10 cellular contexts compared by ENCODE assay signal in the genomic region with DNA sequence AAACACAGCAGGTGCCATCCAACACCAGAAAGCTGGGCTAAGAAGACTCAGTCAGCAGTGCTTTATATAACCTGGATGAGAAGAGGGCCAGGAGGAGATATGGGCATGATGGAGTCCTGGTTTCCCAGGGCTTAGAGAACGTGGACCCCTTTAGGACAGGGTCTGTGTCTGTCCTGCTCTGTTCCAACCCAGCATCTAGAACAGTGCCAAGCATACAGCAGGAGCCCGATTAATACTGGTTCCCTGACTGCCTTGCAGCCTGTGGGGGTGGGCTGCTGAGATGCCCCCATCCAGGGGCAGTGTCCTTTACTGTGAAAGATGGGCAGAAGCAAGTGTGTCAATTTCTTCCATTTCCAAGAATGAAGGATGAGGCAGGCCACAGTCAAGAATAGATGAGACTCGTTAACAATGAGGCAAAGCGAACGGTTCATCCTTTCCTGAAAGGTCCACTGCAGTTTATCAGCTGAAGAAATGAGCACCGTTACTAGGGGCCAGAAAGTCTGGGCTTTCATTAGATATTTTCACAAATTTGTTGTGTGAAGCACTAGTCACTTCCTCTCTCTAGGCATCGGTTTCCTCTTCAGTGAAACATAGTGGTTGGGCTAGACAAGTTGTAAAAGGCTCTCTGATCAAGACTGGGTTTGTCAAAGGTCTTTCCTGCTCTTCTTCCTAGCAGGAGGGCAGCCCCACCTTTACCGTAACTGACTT.
DNase-seq lines count a peak whose midpoint lies in the region; ATAC-seq and TF ChIP-seq lines count a peak whose summit lies in the region.
"Had no signal": no experiment of that assay in that cellular context is flagged by ENCODE, and none has a peak within 500 bp of the region (broad histone marks: within the 10 kb centered on the region; RNA-seq: fewer than 3 reads in every experiment).

No MANE protein-coding gene starts in this region.

- peak in 1 of 7 experiments; percentile 59 for DNase-seq in CD8-positive, alpha-beta T cell
- DNase-seq in activated T-helper 2 cell treated with anti-CD3 and anti-CD28 coated beads, Interferon-gamma antibody, Interleukin-2, Interleukin-4, amounts not matched to agents 10 μg/mL and 5 μg/mL and 100 μg/mL, durations not matched to agents 14 hours and 24 hours and 36 hours (ENCODE audit: low spot score), result no peak
- DNase-seq in naive thymus-derived CD8-positive, alpha-beta T cell, result peak in 3 of 10 donors; percentile 40 to 53 (median 42)
- DNase-seq in esophagus squamous epithelium (lab: John Stamatoyannopoulos, UW), result no peak
- DNase-seq in chondrocyte (ENCODE audit: low spot score), result no peak
- DNase-seq in occipital lobe (lab: John Stamatoyannopoulos, UW), result no peak
- DNase-seq: NCI-H524 treated with DMSO at 0.1 percent for 48 hours had no signal

- intact Hi-C loops in CD8-positive, alpha-beta T cell (cut with DNase I, micrococcal nuclease), result no loop called here
- intact Hi-C loops in activated T-helper 2 cell treated with anti-CD3 and anti-CD28 coated beads, Interferon-gamma antibody, Interleukin-2, Interleukin-4, amounts not matched to agents 10 μg/mL and 5 μg/mL and 100 μg/mL, durations not matched to agents 14 hours and 24 hours and 36 hours (cut with micrococcal nuclease), result no loop called here
- intact Hi-C loops in esophagus squamous epithelium (cut with DNase I), result no loop called here

- CTCF ChIA-PET in CD8-positive, alpha-beta T cell (lab: Charles Lee), result interaction anchor here (1.0 to 2.1 kb wide), 5 partner anchors 11 to 141 kb away, joined by 3 to 7 read pairs (median 5); a partner anchor contains a TSS

- no peak for TF ChIP-seq POLR2A in esophagus squamous epithelium (IDR thresholded peaks at IDR 0.05)

- POLR2A ChIA-PET in CD8-positive, alpha-beta T cell (lab: Charles Lee), result interaction anchor here (1.0 to 1.2 kb wide), 2 partner anchors 15 to 46 kb away, joined by 3 to 4 read pairs; no protein-coding TSS in a partner anchor
- POLR2A ChIA-PET in naive thymus-derived CD8-positive, alpha-beta T cell (lab: Charles Lee), result interaction anchor here (0.7 to 1.2 kb wide), 2 partner anchors 11 to 105 kb away, joined by 3 read pairs; no protein-coding TSS in a partner anchor

- peak; percentile 84 for ATAC-seq in CD8-positive, alpha-beta T cell
- peak; percentile 83 to 85 for ATAC-seq in naive thymus-derived CD8-positive, alpha-beta T cell
- ATAC-seq in HG03565 (IDR thresholded peaks at IDR 0.05; ENCODE audit: unreplicated experiment), result no peak

- peak overlapping the region; percentile 14 for H3K27ac ChIP-seq in CD8-positive, alpha-beta T cell (ENCODE audit: low read depth, low read length)
- H3K27ac ChIP-seq in esophagus squamous epithelium, result peak overlapping the region in 2 of 4 donors; percentile 11 to 21

- peak overlapping the region; percentile 49 for H3K4me3 Mint-ChIP-seq in CD8-positive, alpha-beta T cell
- H3K4me3 Mint-ChIP-seq in IgD-negative memory B cell (peak overlapping the region in 2 of 4 donors; percentile 78 to 81), chondrocyte (ENCODE audit: unreplicated experiment) (no peak overlapping the region)
- H3K4me3 Mint-ChIP-seq in activated T-helper 2 cell treated with anti-CD3 and anti-CD28 coated beads, Interferon-gamma antibody, Interleukin-2, Interleukin-4, amounts not matched to agents 10 μg/mL and 5 μg/mL and 100 μg/mL, durations not matched to agents 14 hours and 24 hours and 36 hours (ENCODE audit: low read depth), result no peak overlapping the region
- peak overlapping the region in 8 of 10 donors; percentile 36 to 78 (median 60) for H3K4me3 Mint-ChIP-seq in naive thymus-derived CD8-positive, alpha-beta T cell

- no peaks in the 10 kb centered on the region for H3K36me3 Mint-ChIP-seq in CD8-positive, alpha-beta T cell
- H3K36me3 Mint-ChIP-seq in IgD-negative memory B cell (peaks cover 4% of the 10 kb centered on the region), chondrocyte (ENCODE audit: low read depth) (no peaks in the 10 kb centered on the region)
- no peaks in the 10 kb centered on the region for H3K36me3 Mint-ChIP-seq in activated T-helper 2 cell treated with anti-CD3 and anti-CD28 coated beads, Interferon-gamma antibody, Interleukin-2, Interleukin-4, amounts not matched to agents 10 μg/mL and 5 μg/mL and 100 μg/mL, durations not matched to agents 14 hours and 24 hours and 36 hours (ENCODE audit: low read depth)
- H3K36me3 Mint-ChIP-seq in naive thymus-derived CD8-positive, alpha-beta T cell, result no peaks in the 10 kb centered on the region

- peak overlapping the region; percentile 92 for H3K27ac Mint-ChIP-seq in CD8-positive, alpha-beta T cell
- H3K27ac Mint-ChIP-seq in IgD-negative memory B cell, result peak overlapping the region in 2 of 3 donors; percentile 15 to 84
- H3K27ac Mint-ChIP-seq in activated T-helper 2 cell treated with anti-CD3 and anti-CD28 coated beads, Interferon-gamma antibody, Interleukin-2, Interleukin-4, amounts not matched to agents 10 μg/mL and 5 μg/mL and 100 μg/mL, durations not matched to agents 14 hours and 24 hours and 36 hours, result peak overlapping the region; percentile 60
- H3K27ac Mint-ChIP-seq in naive thymus-derived CD8-positive, alpha-beta T cell, result peak overlapping the region; percentile 88 to 94 (median 91)
- H3K27ac Mint-ChIP-seq in chondrocyte (ENCODE audit: unreplicated experiment), result no peak overlapping the region

- H3K4me3 ChIP-seq in CD8-positive, alpha-beta T cell (ENCODE audit: low read depth, low read length), result no peak overlapping the region
- no peak overlapping the region for H3K4me3 ChIP-seq in esophagus squamous epithelium
- H3K4me3 ChIP-seq: smooth muscle cell had no signal

- peaks cover 27% of the 10 kb centered on the region for H3K4me1 Mint-ChIP-seq in CD8-positive, alpha-beta T cell (ENCODE audit: low read depth)
- H3K4me1 Mint-ChIP-seq in IgD-negative memory B cell (peaks cover 29 to 38% (median 34%) of the 10 kb centered on the region in 3 donors), chondrocyte (ENCODE audit: low read depth) (peaks cover 23% of the 10 kb centered on the region)
- H3K4me1 Mint-ChIP-seq in activated T-helper 2 cell treated with anti-CD3 and anti-CD28 coated beads, Interferon-gamma antibody, Interleukin-2, Interleukin-4, amounts not matched to agents 10 μg/mL and 5 μg/mL and 100 μg/mL, durations not matched to agents 14 hours and 24 hours and 36 hours (ENCODE audit: low read depth), result peaks cover 15% of the 10 kb centered on the region
- peaks cover 16 to 47% (median 35%) of the 10 kb centered on the region in 4 donors for H3K4me1 Mint-ChIP-seq in naive thymus-derived CD8-positive, alpha-beta T cell

- H3K27me3 Mint-ChIP-seq in CD8-positive, alpha-beta T cell (ENCODE audit: low read depth), result no peaks in the 10 kb centered on the region
- no peaks in the 10 kb centered on the region for H3K27me3 Mint-ChIP-seq in IgD-negative memory B cell
- no peaks in the 10 kb centered on the region for H3K27me3 Mint-ChIP-seq in activated T-helper 2 cell treated with anti-CD3 and anti-CD28 coated beads, Interferon-gamma antibody, Interleukin-2, Interleukin-4, amounts not matched to agents 10 μg/mL and 5 μg/mL and 100 μg/mL, durations not matched to agents 14 hours and 24 hours and 36 hours (ENCODE audit: low read depth)
- H3K27me3 Mint-ChIP-seq in naive thymus-derived CD8-positive, alpha-beta T cell, result no peaks in the 10 kb centered on the region
- H3K27me3 Mint-ChIP-seq in chondrocyte (ENCODE audit: low read depth), result no peaks in the 10 kb centered on the region

- no peaks in the 10 kb centered on the region for H3K36me3 ChIP-seq in CD8-positive, alpha-beta T cell (ENCODE audit: insufficient read depth, low read length)
- no peaks in the 10 kb centered on the region for H3K36me3 ChIP-seq in esophagus squamous epithelium

- no peaks in the 10 kb centered on the region for H3K9me3 Mint-ChIP-seq in CD8-positive, alpha-beta T cell
- H3K9me3 Mint-ChIP-seq in IgD-negative memory B cell, result no peaks in the 10 kb centered on the region
- H3K9me3 Mint-ChIP-seq in activated T-helper 2 cell treated with anti-CD3 and anti-CD28 coated beads, Interferon-gamma antibody, Interleukin-2, Interleukin-4, amounts not matched to agents 10 μg/mL and 5 μg/mL and 100 μg/mL, durations not matched to agents 14 hours and 24 hours and 36 hours, result no peaks in the 10 kb centered on the region
- H3K9me3 Mint-ChIP-seq in naive thymus-derived CD8-positive, alpha-beta T cell, result no peaks in the 10 kb centered on the region
- no peaks in the 10 kb centered on the region for H3K9me3 Mint-ChIP-seq in chondrocyte (ENCODE audit: low read depth)

- H3K9me3 ChIP-seq in CD8-positive, alpha-beta T cell (ENCODE audit: low read length), result no peaks in the 10 kb centered on the region
- H3K9me3 ChIP-seq in esophagus squamous epithelium, result no peaks in the 10 kb centered on the region

- WGBS in esophagus squamous epithelium, 2 donors, result 66 to 76% methylated on average over 6 to 8 of the region's 8 CpGs

- peaks cover 35% of the 10 kb centered on the region for H3K4me1 ChIP-seq in CD8-positive, alpha-beta T cell (ENCODE audit: insufficient read depth, low read length)
- peaks cover 0 to 32% (median 17%) of the 10 kb centered on the region in 3 donors for H3K4me1 ChIP-seq in esophagus squamous epithelium

- TF ChIP-seq CTCF in CD8-positive, alpha-beta T cell (IDR thresholded peaks at IDR 0.05), result no peak
- TF ChIP-seq CTCF in esophagus squamous epithelium (IDR thresholded peaks at IDR 0.05), result no peak
- no peak for TF ChIP-seq CTCF in chondrocyte (IDR thresholded peaks at IDR 0.05)

- no peaks in the 10 kb centered on the region for H3K27me3 ChIP-seq in CD8-positive, alpha-beta T cell (ENCODE audit: insufficient read depth, low read length)
- H3K27me3 ChIP-seq in esophagus squamous epithelium, result no peaks in the 10 kb centered on the region

Comparison
In these comparisons a context has a peak if more than half of its experiments do, and no peak if none do; other contexts are left out.
1. H3K4me3 Mint-ChIP-seq: peak in CD8-positive, alpha-beta T cell (single experiment) and naive thymus-derived CD8-positive, alpha-beta T cell (8 of 10); none in activated T-helper 2 cell treated with anti-CD3 and anti-CD28 coated beads, Interferon-gamma antibody, Interleukin-2, Interleukin-4, amounts not matched to agents 10 μg/mL and 5 μg/mL and 100 μg/mL, durations not matched to agents 14 hours and 24 hours and 36 hours (single experiment) and chondrocyte (single experiment).